In the genomic region with DNA sequence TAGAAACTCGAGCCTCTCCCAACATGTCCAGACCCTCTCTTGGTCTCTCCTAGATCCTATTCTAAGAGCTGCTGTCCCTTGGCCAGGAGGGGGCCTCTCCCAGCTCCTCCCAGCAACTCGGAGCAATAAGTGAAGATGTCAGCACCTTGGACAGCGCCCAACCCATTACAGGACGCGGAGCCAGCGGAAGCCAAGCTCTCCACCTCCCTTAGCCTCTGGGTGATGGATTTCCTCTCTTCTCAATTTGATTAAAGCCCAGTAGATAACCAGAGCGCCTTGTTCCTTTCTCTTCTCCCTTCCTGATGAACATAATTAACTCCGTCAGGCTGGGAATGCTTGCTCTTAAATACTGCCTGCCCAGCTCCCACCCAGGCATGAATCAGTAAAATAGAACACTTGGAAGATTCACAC, we compare ENCODE assay signal across 8 cellular contexts. TPM values are rescaled to one million over a fixed set of nuclear protein-coding genes. Genes with fewer than 3 reads are reported as not detected.
DNase-seq lines count a peak whose midpoint lies in the region; ATAC-seq and TF ChIP-seq lines count a peak whose summit lies in the region.

No MANE protein-coding gene starts in this region.

- H3K79me2 ChIP-seq in mesendoderm (ENCODE audit: control insufficient read depth, insufficient read depth, low read length) = no peaks in the 10 kb centered on the region

- no peak overlapping the region for H3K18ac ChIP-seq in mesendoderm (ENCODE audit: low read length)

- peak; percentile 8 for DNase-seq in GF-D8 (lab: John Stamatoyannopoulos, UW)
- DNase-seq in NCI-H1092 treated with DMSO at 0.1 percent for 48 hours (lab: John Stamatoyannopoulos, UW) = peak; percentile 51
- DNase-seq in activated CD4-positive, alpha-beta T cell treated with anti-CD3 and anti-CD28 coated beads for 24 hours (ENCODE audit: low read depth in 2 of 2) = peak; percentile 60 to 75
- DNase-seq in choroid plexus epithelial cell (ENCODE audit: low read depth) = peak; percentile 87
- DNase-seq in mesendoderm = peak; percentile 95
- DNase-seq in stimulated activated CD8-positive, alpha-beta memory T cell treated with anti-CD3 and anti-CD28 coated beads, Interleukin-4, amount 100 ng/mL, for 1 hour (ENCODE audit: low read depth in 2 of 2, low spot score in 1 of 2) = peak; percentile 61 to 65
- no peak for DNase-seq in NCI-H1694 treated with DMSO at 0.1 percent for 48 hours (lab: John Stamatoyannopoulos, UW)

- no peak overlapping the region for H4K5ac ChIP-seq in mesendoderm (ENCODE audit: low read length)

- H3K4me1 ChIP-seq in mesendoderm (ENCODE audit: control insufficient read depth, low read depth, low read length) = no peaks in the 10 kb centered on the region

- no peak for ATAC-seq in HG03460 (IDR thresholded peaks at IDR 0.05; ENCODE audit: unreplicated experiment)

- no peak overlapping the region for H2AK5ac ChIP-seq in mesendoderm (ENCODE audit: low read length)

- no peaks in the 10 kb centered on the region for H3K27me3 ChIP-seq in mesendoderm (ENCODE audit: insufficient read depth, low read length, poor library complexity)

- no peak overlapping the region for H3K4me3 ChIP-seq in choroid plexus epithelial cell (ENCODE audit: low read depth, low read length)
- H3K4me3 ChIP-seq in mesendoderm (ENCODE audit: low read length) = no peak overlapping the region

- H4K8ac ChIP-seq in mesendoderm (ENCODE audit: low read depth, low read length) = no peak overlapping the region

- peak; percentile 70 for TF ChIP-seq CTCF in choroid plexus epithelial cell (conservative IDR thresholded peaks at IDR 0.05; ENCODE audit: low read depth, low read length)

- H2BK120ac ChIP-seq in mesendoderm (ENCODE audit: low read depth, low read length) = no peak overlapping the region

- H3K4ac ChIP-seq in mesendoderm (ENCODE audit: low read depth, low read length) = no peak overlapping the region

- no peaks in the 10 kb centered on the region for H3K36me3 ChIP-seq in mesendoderm (ENCODE audit: control insufficient read depth, insufficient read depth, low read length)

- no peak overlapping the region for H2BK15ac ChIP-seq in mesendoderm (replicated peaks; ENCODE audit: low read depth)

- H3K4me2 ChIP-seq in mesendoderm (ENCODE audit: low read length) = no peak overlapping the region

- no peaks in the 10 kb centered on the region for H3K79me1 ChIP-seq in mesendoderm (ENCODE audit: low read length)

- WGBS in mesendoderm (ENCODE audit: extremely low coverage, insufficient coverage, low lambda C conversion rate) = no CpG with 5 or more reads among the region's 8 CpGs

- H3K9ac ChIP-seq in mesendoderm (ENCODE audit: low read length) = no peak overlapping the region

- H2BK5ac ChIP-seq in mesendoderm (ENCODE audit: low read length) = no peak overlapping the region

- H3K27ac ChIP-seq in mesendoderm (ENCODE audit: low read depth, low read length) = no peak overlapping the region

- no peak overlapping the region for H3K23ac ChIP-seq in mesendoderm (ENCODE audit: low read length)

- H3K56ac ChIP-seq in mesendoderm (ENCODE audit: low read length) = no peak overlapping the region

RNA-seq across cellular contexts. Expression of a gene that starts 26.2 kb away (rescaled TPM):
- 0.34 TPM for polyA plus RNA-seq in mesendoderm (2013, experiment 1 of 2)
- polyA plus RNA-seq in mesendoderm (2013, experiment 2 of 2) = 0.42 TPM
